Comparison of ENCODE assay signal across 25 cellular contexts in the genomic region with DNA sequence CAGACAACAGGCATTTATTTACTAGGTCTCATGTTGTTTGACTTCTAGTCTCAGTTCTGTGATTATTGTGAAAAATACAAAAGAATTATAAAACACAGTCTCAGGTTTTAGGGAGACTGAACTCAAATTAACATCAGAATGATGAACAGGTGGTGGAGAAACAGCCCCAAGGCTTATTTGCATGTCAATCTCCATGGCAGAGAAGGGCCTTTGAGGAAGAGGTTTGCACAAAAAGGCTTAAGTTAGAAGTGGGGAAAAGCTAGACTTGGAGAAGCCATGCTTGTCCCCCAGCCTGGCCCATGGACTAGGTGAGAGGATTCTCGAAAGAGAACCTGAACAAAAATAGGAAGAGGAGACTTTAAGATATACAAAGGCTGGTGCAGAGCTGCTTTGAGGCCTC.
DNase-seq lines count a peak whose midpoint lies in the region; ATAC-seq and TF ChIP-seq lines count a peak whose summit lies in the region.
"Had no signal": no experiment of that assay in that cellular context is flagged by ENCODE, and none has a peak within 500 bp of the region (broad histone marks: within the 10 kb centered on the region; RNA-seq: fewer than 3 reads in every experiment).

No MANE protein-coding gene starts in this region.

- H3K4me1 Mint-ChIP-seq in mesothelial cell of epicardium = peaks cover 3% of the 10 kb centered on the region
- H3K4me1 Mint-ChIP-seq: activated CD4-positive, alpha-beta T cell treated with anti-CD3 and anti-CD28 coated beads, Interleukin-2, amount 10 ng/mL, durations not matched to agents 24 days and 14 days; activated naive CD8-positive, alpha-beta T cell treated with anti-CD3 and anti-CD28 coated beads, Interleukin-2, amount 10 ng/mL, durations not matched to agents 7 days and 5 days; CD8-positive, alpha-beta memory T cell; immature natural killer cell; T-cell had no signal

- intact Hi-C loops in mucosa of descending colon (cut with DNase I, micrococcal nuclease) = no loop called here

- H3K4me1 ChIP-seq in NT2/D1 (ENCODE audit: insufficient read depth, insufficient read length) (peaks cover 2% of the 10 kb centered on the region), mucosa of descending colon (ENCODE audit: low read depth) (no peaks in the 10 kb centered on the region)
- H3K4me1 ChIP-seq: parathyroid adenoma, uterus had no signal

- no peaks in the 10 kb centered on the region for H3K27me3 Mint-ChIP-seq in mesothelial cell of epicardium (ENCODE audit: low read depth)

- H3K9me3 Mint-ChIP-seq in mesothelial cell of epicardium = no peaks in the 10 kb centered on the region
- H3K9me3 Mint-ChIP-seq: activated CD4-positive, alpha-beta T cell treated with anti-CD3 and anti-CD28 coated beads, Interleukin-2, amount 10 ng/mL, durations not matched to agents 24 days and 14 days; activated naive CD8-positive, alpha-beta T cell treated with anti-CD3 and anti-CD28 coated beads, Interleukin-2, amount 10 ng/mL, durations not matched to agents 7 days and 5 days; T-cell had no signal

- H3K9me3 ChIP-seq in NT2/D1 (ENCODE audit: insufficient read depth, low read length) (no peaks in the 10 kb centered on the region), mucosa of descending colon (no peaks in the 10 kb centered on the region)
- H3K9me3 ChIP-seq: uterus had no signal

- H3K4me3 ChIP-seq in NT2/D1 (ENCODE audit: insufficient read length, low read depth) = no peak overlapping the region
- no peak overlapping the region for H3K4me3 ChIP-seq in coronary artery
- H3K4me3 ChIP-seq in mucosa of descending colon = no peak overlapping the region
- H3K4me3 ChIP-seq: dorsolateral prefrontal cortex, GM12878, GM23248, uterus had no signal

- H3K4me3 Mint-ChIP-seq in mesothelial cell of epicardium = no peak overlapping the region
- H3K4me3 Mint-ChIP-seq: activated CD4-positive, alpha-beta T cell treated with anti-CD3 and anti-CD28 coated beads, Interleukin-2, amount 10 ng/mL, durations not matched to agents 24 days and 14 days; activated naive CD8-positive, alpha-beta T cell treated with anti-CD3 and anti-CD28 coated beads, Interleukin-2, amount 10 ng/mL, durations not matched to agents 7 days and 5 days; CD8-positive, alpha-beta memory T cell; immature natural killer cell; T-cell had no signal

- peak overlapping the region; percentile 57 for H3K27ac Mint-ChIP-seq in mesothelial cell of epicardium
- H3K27ac Mint-ChIP-seq: activated CD4-positive, alpha-beta T cell treated with anti-CD3 and anti-CD28 coated beads, Interleukin-2, amount 10 ng/mL, durations not matched to agents 24 days and 14 days; activated naive CD8-positive, alpha-beta T cell treated with anti-CD3 and anti-CD28 coated beads, Interleukin-2, amount 10 ng/mL, durations not matched to agents 7 days and 5 days; CD8-positive, alpha-beta memory T cell; immature natural killer cell; T-cell had no signal

- no peak for TF ChIP-seq CTCF in coronary artery (IDR thresholded peaks at IDR 0.05)
- TF ChIP-seq CTCF in mesothelial cell of epicardium (IDR thresholded peaks at IDR 0.05; ENCODE audit: unreplicated experiment) = no peak
- no peak for TF ChIP-seq CTCF in mucosa of descending colon (IDR thresholded peaks at IDR 0.05)

- peak overlapping the region; percentile 79 to 80 for H3K27ac ChIP-seq in coronary artery
- H3K27ac ChIP-seq in caudate nucleus (ENCODE audit: low read depth, low read length) = no peak overlapping the region
- H3K27ac ChIP-seq: dorsolateral prefrontal cortex, parathyroid adenoma, uterus, WERI-Rb-1 had no signal

- ATAC-seq in mucosa of descending colon (no peak), GM19351 (IDR thresholded peaks at IDR 0.05; ENCODE audit: unreplicated experiment) (no peak)
- ATAC-seq: stimulated activated naive CD8-positive, alpha-beta T cell treated with anti-CD3 and anti-CD28 coated beads, Interleukin-15, Interleukin-2, amounts not matched to agents 100 U/mL and 50 U/mL, for 24 hours; T-cell had no signal

- no peaks in the 10 kb centered on the region for H3K27me3 ChIP-seq in NT2/D1 (ENCODE audit: insufficient read depth, insufficient read length)
- H3K27me3 ChIP-seq: dorsolateral prefrontal cortex, uterus had no signal

- H3K36me3 Mint-ChIP-seq in mesothelial cell of epicardium = no peaks in the 10 kb centered on the region
- H3K36me3 Mint-ChIP-seq: activated naive CD8-positive, alpha-beta T cell treated with anti-CD3 and anti-CD28 coated beads, Interleukin-2, amount 10 ng/mL, durations not matched to agents 7 days and 5 days; CD8-positive, alpha-beta memory T cell; immature natural killer cell; T-cell had no signal

- H3K36me3 ChIP-seq in NT2/D1 (ENCODE audit: insufficient read depth, insufficient read length, low read length) (no peaks in the 10 kb centered on the region), mucosa of descending colon (ENCODE audit: low read depth) (no peaks in the 10 kb centered on the region)
- H3K36me3 ChIP-seq: uterus, WERI-Rb-1 had no signal

- DNase-seq in NT2/D1 (ENCODE audit: low read depth, low spot score) (peak; percentile 33), coronary artery (ENCODE audit: low spot score) (no peak), mesothelial cell of epicardium (ENCODE audit: low spot score in 2 of 2, unreplicated experiment in 2 of 2) (no peak), RKO (ENCODE audit: low spot score) (no peak), mucosa of descending colon (no peak), caudate nucleus (lab: John Stamatoyannopoulos, UW) (no peak)
- DNase-seq: activated CD4-positive, alpha-beta T cell treated with anti-CD3 and anti-CD28 coated beads, Interleukin-2, amount 10 ng/mL, durations not matched to agents 24 days and 14 days; activated gamma-delta T cell treated with Interleukin-2 at 50 U/mL for 16 hours; activated naive CD8-positive, alpha-beta T cell treated with anti-CD3 and anti-CD28 coated beads, Interleukin-2, amount 10 ng/mL, durations not matched to agents 7 days and 5 days; activated T-cell treated with anti-CD3 and anti-CD28 coated beads, Interleukin-2, amount 50 U/mL, for 48 hours; CD8-positive, alpha-beta memory T cell; dorsolateral prefrontal cortex; hippocampal formation; immature natural killer cell; mesenchymal stem cell; NCI-H1694; NCI-H446; stimulated activated naive CD8-positive, alpha-beta T cell treated with anti-CD3 and anti-CD28 coated beads, Interleukin-15, Interleukin-2, amounts not matched to agents 100 U/mL and 50 U/mL, for 24 hours; T-cell; uterus; WERI-Rb-1 had no signal

- H3K9ac ChIP-seq in NT2/D1 (ENCODE audit: insufficient read length, low read depth) = no peak overlapping the region
- H3K9ac ChIP-seq: GM23248, parathyroid adenoma had no signal
